In genomic region chr17:72421128-72422092, GRCh38 we compare ENCODE assay signal across 8 cellular contexts.
DNase-seq lines count a peak whose midpoint lies in the region; ATAC-seq lines count a peak whose summit lies in the region.

No MANE protein-coding gene starts in this region.

- H3K4me2 ChIP-seq in Karpas-422 (ENCODE audit: low read depth, low read length, poor library complexity, severe bottlenecking): peak overlapping the region; percentile 53

- H3K9me3 Mint-ChIP-seq in activated CD8-positive, alpha-beta memory T cell treated with anti-CD3 and anti-CD28 coated beads, Interleukin-2, amount 10 ng/mL, durations not matched to agents 7 days and 5 days (ENCODE audit: low read depth): peaks cover 7% of the 10 kb centered on the region
- H3K9me3 Mint-ChIP-seq in activated CD4-positive, alpha-beta memory T cell treated with anti-CD3 and anti-CD28 coated beads for 36 hours: peaks cover 16% of the 10 kb centered on the region
- peaks cover 2 to 14% of the 10 kb centered on the region in 2 donors for H3K9me3 Mint-ChIP-seq in effector memory CD8-positive, alpha-beta T cell

- no peaks in the 10 kb centered on the region for H3K79me2 ChIP-seq in Karpas-422 (ENCODE audit: low read length)

- no peak overlapping the region for H3K4me3 Mint-ChIP-seq in activated CD8-positive, alpha-beta memory T cell treated with anti-CD3 and anti-CD28 coated beads, Interleukin-2, amount 10 ng/mL, durations not matched to agents 7 days and 5 days
- no peak overlapping the region for H3K4me3 Mint-ChIP-seq in activated CD4-positive, alpha-beta memory T cell treated with anti-CD3 and anti-CD28 coated beads for 36 hours
- H3K4me3 Mint-ChIP-seq in effector memory CD8-positive, alpha-beta T cell: no peak overlapping the region

- no peak overlapping the region for H3K27ac Mint-ChIP-seq in activated CD8-positive, alpha-beta memory T cell treated with anti-CD3 and anti-CD28 coated beads, Interleukin-2, amount 10 ng/mL, durations not matched to agents 7 days and 5 days
- H3K27ac Mint-ChIP-seq in activated CD4-positive, alpha-beta memory T cell treated with anti-CD3 and anti-CD28 coated beads for 36 hours: peak overlapping the region; percentile 60
- no peak overlapping the region for H3K27ac Mint-ChIP-seq in effector memory CD8-positive, alpha-beta T cell

- CTCF ChIA-PET in activated CD8-positive, alpha-beta memory T cell treated with anti-CD3 and anti-CD28 coated beads, Interleukin-2, amount 10 ng/mL, durations not matched to agents 7 days and 5 days (lab: Charles Lee): no interaction called here
- CTCF ChIA-PET in activated CD4-positive, alpha-beta memory T cell treated with anti-CD3 and anti-CD28 coated beads for 36 hours (lab: Charles Lee): no interaction called here

- H3K9me2 ChIP-seq in Karpas-422 (replicated peaks; ENCODE audit: insufficient read depth, low read length): no peaks in the 10 kb centered on the region

- intact Hi-C loops in activated CD4-positive, alpha-beta memory T cell treated with anti-CD3 and anti-CD28 coated beads for 36 hours (cut with micrococcal nuclease): no loop called here

- H3K27me3 ChIP-seq in Karpas-422 (ENCODE audit: low read length): peaks cover 11% of the 10 kb centered on the region; the same call in 1 of the 2 replicates

- peaks cover 55% of the 10 kb centered on the region for H3K4me1 ChIP-seq in Karpas-422 (ENCODE audit: low read length)

- POLR2A ChIA-PET in activated CD4-positive, alpha-beta memory T cell treated with anti-CD3 and anti-CD28 coated beads for 36 hours (lab: Charles Lee): no interaction called here

- H3K9ac ChIP-seq in Karpas-422 (ENCODE audit: low read length): peak overlapping the region; percentile 55

- no peak overlapping the region for H2AFZ ChIP-seq in Karpas-422 (ENCODE audit: low read length)

- peak; percentile 69 for ATAC-seq in activated CD8-positive, alpha-beta memory T cell treated with anti-CD3 and anti-CD28 coated beads, Interleukin-2, amount 10 ng/mL, durations not matched to agents 7 days and 5 days
- no peak for ATAC-seq in effector memory CD8-positive, alpha-beta T cell (replicated peaks)

- H3K27me3 Mint-ChIP-seq in activated CD8-positive, alpha-beta memory T cell treated with anti-CD3 and anti-CD28 coated beads, Interleukin-2, amount 10 ng/mL, durations not matched to agents 7 days and 5 days: no peaks in the 10 kb centered on the region
- H3K27me3 Mint-ChIP-seq in activated CD4-positive, alpha-beta memory T cell treated with anti-CD3 and anti-CD28 coated beads for 36 hours: peaks cover 1% of the 10 kb centered on the region
- H3K27me3 Mint-ChIP-seq in effector memory CD8-positive, alpha-beta T cell: peaks cover 0 to 29% of the 10 kb centered on the region in 2 donors

- peak; percentile 52 for DNase-seq in activated CD8-positive, alpha-beta memory T cell treated with anti-CD3 and anti-CD28 coated beads, Interleukin-2, amount 10 ng/mL, durations not matched to agents 7 days and 5 days
- no peak for DNase-seq in activated CD8-positive, alpha-beta memory T cell treated with anti-CD3 and anti-CD28 coated beads for 24 hours
- DNase-seq in H4 (ENCODE audit: low spot score): peak; percentile 94
- DNase-seq in Karpas-422: peak; percentile 78
- peak; percentile 73 for DNase-seq in activated CD4-positive, alpha-beta memory T cell treated with anti-CD3 and anti-CD28 coated beads for 36 hours
- DNase-seq in hepatic stellate cell (ENCODE audit: low spot score): peak; percentile 79
- DNase-seq in stimulated activated CD8-positive, alpha-beta memory T cell treated with anti-CD3 and anti-CD28 coated beads, Interleukin-7, amount 100 ng/mL, for 48 hours (ENCODE audit: extremely low read depth in 1 of 2, low read depth in 1 of 2): peak; percentile 9 to 39
- no peak for DNase-seq in effector memory CD8-positive, alpha-beta T cell

- no peaks in the 10 kb centered on the region for H4K20me1 ChIP-seq in Karpas-422 (ENCODE audit: insufficient read depth, low read depth, low read length)

- H3K4me1 Mint-ChIP-seq in activated CD8-positive, alpha-beta memory T cell treated with anti-CD3 and anti-CD28 coated beads, Interleukin-2, amount 10 ng/mL, durations not matched to agents 7 days and 5 days: peaks cover 21% of the 10 kb centered on the region
- peaks cover 45% of the 10 kb centered on the region for H3K4me1 Mint-ChIP-seq in activated CD4-positive, alpha-beta memory T cell treated with anti-CD3 and anti-CD28 coated beads for 36 hours (ENCODE audit: low read depth)
- H3K4me1 Mint-ChIP-seq in effector memory CD8-positive, alpha-beta T cell (ENCODE audit: low read depth in 2 of 2): no peaks in the 10 kb centered on the region

- peak overlapping the region; percentile 79 for H3K27ac ChIP-seq in Karpas-422 (ENCODE audit: low read length)

- peaks cover 20% of the 10 kb centered on the region for H3K9me3 ChIP-seq in Karpas-422 (ENCODE audit: low read length)

- peaks cover 3% of the 10 kb centered on the region for H3K36me3 Mint-ChIP-seq in activated CD8-positive, alpha-beta memory T cell treated with anti-CD3 and anti-CD28 coated beads, Interleukin-2, amount 10 ng/mL, durations not matched to agents 7 days and 5 days
- H3K36me3 Mint-ChIP-seq in activated CD4-positive, alpha-beta memory T cell treated with anti-CD3 and anti-CD28 coated beads for 36 hours: peaks cover 6% of the 10 kb centered on the region
- H3K36me3 Mint-ChIP-seq in effector memory CD8-positive, alpha-beta T cell (ENCODE audit: insufficient read depth): no peaks in the 10 kb centered on the region

- peaks cover 16% of the 10 kb centered on the region; the same call in 1 of the 2 replicates for H3K36me3 ChIP-seq in Karpas-422 (ENCODE audit: insufficient read depth, low read length)

- no peak overlapping the region for H3K4me3 ChIP-seq in Karpas-422 (ENCODE audit: low read length)

Comparison
In these comparisons a context has a peak if more than half of its experiments do, and no peak if none do; other contexts are left out.
1. DNase-seq: peak in activated CD8-positive, alpha-beta memory T cell treated with anti-CD3 and anti-CD28 coated beads, Interleukin-2, amount 10 ng/mL, durations not matched to agents 7 days and 5 days (single experiment), H4 (single experiment), Karpas-422 (single experiment), activated CD4-positive, alpha-beta memory T cell treated with anti-CD3 and anti-CD28 coated beads for 36 hours (single experiment), hepatic stellate cell (single experiment) and stimulated activated CD8-positive, alpha-beta memory T cell treated with anti-CD3 and anti-CD28 coated beads, Interleukin-7, amount 100 ng/mL, for 48 hours (2 of 2); none in activated CD8-positive, alpha-beta memory T cell treated with anti-CD3 and anti-CD28 coated beads for 24 hours (single experiment) and effector memory CD8-positive, alpha-beta T cell (0 of 3).